Comparison of ENCODE assay signal across 32 cellular contexts in the genomic region with DNA sequence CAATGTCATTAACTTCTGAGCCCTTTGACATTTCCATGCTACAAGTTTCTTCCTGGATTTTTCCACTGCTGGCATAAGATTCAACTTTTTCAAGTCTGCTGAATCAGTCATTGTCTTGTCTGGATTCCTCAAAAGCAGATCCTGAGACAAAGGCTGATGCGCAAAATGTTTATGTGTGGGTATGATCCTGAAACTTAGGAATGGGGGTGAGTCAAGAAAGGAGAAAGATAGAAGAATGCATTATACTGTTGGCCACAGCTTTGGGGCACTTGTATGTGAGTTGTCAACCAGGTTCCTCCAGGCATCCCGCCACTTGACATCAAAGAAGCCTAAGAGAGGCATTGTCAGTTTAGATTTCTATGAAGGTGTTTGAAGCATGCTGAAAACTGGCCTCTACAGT. TPM values are rescaled to one million over a fixed set of nuclear protein-coding genes. Genes with fewer than 3 reads are reported as not detected.
"Had no signal": no experiment of that assay in that cellular context is flagged by ENCODE, and none has a peak within 500 bp of the region (broad histone marks: within the 10 kb centered on the region; RNA-seq: fewer than 3 reads in every experiment).

No MANE protein-coding gene starts in this region.

- ATAC-seq: heart right ventricle; natural killer cell treated with Interleukin-12 subunit alpha and Interleukin-12 subunit beta and Interleukin-15 and Interleukin-18, amount 100 ng/mL, for 72 hours; right lobe of liver; stimulated activated memory B cell treated with anti-CD40 and anti-IgM and Interleukin-4, amounts not matched to agents 10 μg/mL and 1 μg/mL and 100 μg/mL, for 72 hours; stimulated activated naive CD8-positive, alpha-beta T cell treated with anti-CD3 and anti-CD28 coated beads, Interleukin-15, amount 100 ng/mL, for 72 hours had no signal

- H3K4me3 Mint-ChIP-seq: memory B cell; naive B cell; natural killer cell treated with Interleukin-12 subunit alpha and Interleukin-12 subunit beta and Interleukin-15 and Interleukin-18, amount 100 ng/mL, for 72 hours; stimulated activated memory B cell treated with anti-CD40 and anti-IgM and Interleukin-4, amounts not matched to agents 10 μg/mL and 1 μg/mL and 100 μg/mL, for 72 hours; stimulated activated naive CD8-positive, alpha-beta T cell treated with anti-CD3 and anti-CD28 coated beads, Interleukin-15, amount 100 ng/mL, for 72 hours; type B pancreatic cell had no signal

- H3K27me3 ChIP-seq: ovary, right atrium auricular region, right lobe of liver, tibial nerve, uterus had no signal

- H3K36me3 ChIP-seq: heart right ventricle, left ventricle myocardium inferior, ovary, right atrium auricular region, right lobe of liver, tibial nerve, uterus had no signal

- H3K4me1 ChIP-seq: heart right ventricle, left ventricle myocardium inferior, right atrium auricular region, right lobe of liver, tibial nerve, uterus had no signal

- H3K4me1 Mint-ChIP-seq: memory B cell; naive B cell; stimulated activated memory B cell treated with anti-CD40 and anti-IgM and Interleukin-4, amounts not matched to agents 10 μg/mL and 1 μg/mL and 100 μg/mL, for 72 hours; stimulated activated naive CD8-positive, alpha-beta T cell treated with anti-CD3 and anti-CD28 coated beads, Interleukin-15, amount 100 ng/mL, for 72 hours had no signal

- H3K79me2 ChIP-seq: hepatocyte had no signal

- H3K36me3 Mint-ChIP-seq: naive B cell; stimulated activated memory B cell treated with anti-CD40 and anti-IgM and Interleukin-4, amounts not matched to agents 10 μg/mL and 1 μg/mL and 100 μg/mL, for 72 hours; type B pancreatic cell had no signal

- H3K9me3 ChIP-seq: ovary, uterus had no signal

- H3K4me2 ChIP-seq: hepatocyte, smooth muscle cell had no signal

- H2AFZ ChIP-seq: hepatocyte had no signal

- DNase-seq: heart right ventricle; islet precursor cell; left ventricle myocardium inferior; naive B cell; ovary; right lobe of liver; stimulated activated CD4-positive, alpha-beta T cell treated with anti-CD3 and anti-CD28 coated beads, Interleukin-1b, Interleukin-23, amount 100 ng/mL, for 48 hours; stimulated activated CD4-positive, alpha-beta T cell treated with anti-CD3 and anti-CD28 coated beads, Interleukin-2, amount 100 ng/mL, for 48 hours; stimulated activated CD4-positive, alpha-beta T cell treated with anti-CD3 and anti-CD28 coated beads, Interleukin-4, amount 100 ng/mL, for 4 hours; stimulated activated CD8-positive, alpha-beta memory T cell treated with anti-CD3 and anti-CD28 coated beads, Interleukin-4, amount 100 ng/mL, for 48 hours; stimulated activated naive CD4-positive, alpha-beta T cell treated with Interleukin-2 at 50 U/mL for 16 hours; stimulated activated naive CD8-positive, alpha-beta T cell treated with anti-CD3 and anti-CD28 coated beads, Interleukin-15, amount 100 ng/mL, for 72 hours; substantia nigra; uterus had no signal

- H3K27ac ChIP-seq: heart right ventricle, hepatocyte, left ventricle myocardium inferior, ovary, right atrium auricular region, right lobe of liver, tibial nerve, uterus had no signal

- H3K27ac Mint-ChIP-seq: memory B cell; naive B cell; natural killer cell treated with Interleukin-12 subunit alpha and Interleukin-12 subunit beta and Interleukin-15 and Interleukin-18, amount 100 ng/mL, for 72 hours; progenitor cell of endocrine pancreas; stimulated activated memory B cell treated with anti-CD40 and anti-IgM and Interleukin-4, amounts not matched to agents 10 μg/mL and 1 μg/mL and 100 μg/mL, for 72 hours; stimulated activated naive CD8-positive, alpha-beta T cell treated with anti-CD3 and anti-CD28 coated beads, Interleukin-15, amount 100 ng/mL, for 72 hours; type B pancreatic cell had no signal

- H3K4me3 ChIP-seq: heart right ventricle, hepatocyte, left ventricle myocardium inferior, lung, ovary, right atrium auricular region, right lobe of liver, smooth muscle cell, tibial nerve, uterus had no signal

RNA-seq across cellular contexts. Expression of a gene that starts 50.4 kb away (rescaled TPM):
- total RNA-seq: heart right ventricle, hepatocyte, left ventricle myocardium inferior, lower leg skin, lung, omental fat pad, progenitor cell of endocrine pancreas, pulmonary artery endothelial cell, renal cortical epithelial cell, right atrium auricular region, right lobe of liver, skeletal muscle tissue, smooth muscle cell, temporal lobe, tibial nerve, ureter, uterus had no signal
- polyA plus RNA-seq: heart right ventricle, hepatocyte, neural cell, ovary, smooth muscle cell had no signal
